Comparison of ENCODE assay signal across 8 cellular contexts in the genomic region with DNA sequence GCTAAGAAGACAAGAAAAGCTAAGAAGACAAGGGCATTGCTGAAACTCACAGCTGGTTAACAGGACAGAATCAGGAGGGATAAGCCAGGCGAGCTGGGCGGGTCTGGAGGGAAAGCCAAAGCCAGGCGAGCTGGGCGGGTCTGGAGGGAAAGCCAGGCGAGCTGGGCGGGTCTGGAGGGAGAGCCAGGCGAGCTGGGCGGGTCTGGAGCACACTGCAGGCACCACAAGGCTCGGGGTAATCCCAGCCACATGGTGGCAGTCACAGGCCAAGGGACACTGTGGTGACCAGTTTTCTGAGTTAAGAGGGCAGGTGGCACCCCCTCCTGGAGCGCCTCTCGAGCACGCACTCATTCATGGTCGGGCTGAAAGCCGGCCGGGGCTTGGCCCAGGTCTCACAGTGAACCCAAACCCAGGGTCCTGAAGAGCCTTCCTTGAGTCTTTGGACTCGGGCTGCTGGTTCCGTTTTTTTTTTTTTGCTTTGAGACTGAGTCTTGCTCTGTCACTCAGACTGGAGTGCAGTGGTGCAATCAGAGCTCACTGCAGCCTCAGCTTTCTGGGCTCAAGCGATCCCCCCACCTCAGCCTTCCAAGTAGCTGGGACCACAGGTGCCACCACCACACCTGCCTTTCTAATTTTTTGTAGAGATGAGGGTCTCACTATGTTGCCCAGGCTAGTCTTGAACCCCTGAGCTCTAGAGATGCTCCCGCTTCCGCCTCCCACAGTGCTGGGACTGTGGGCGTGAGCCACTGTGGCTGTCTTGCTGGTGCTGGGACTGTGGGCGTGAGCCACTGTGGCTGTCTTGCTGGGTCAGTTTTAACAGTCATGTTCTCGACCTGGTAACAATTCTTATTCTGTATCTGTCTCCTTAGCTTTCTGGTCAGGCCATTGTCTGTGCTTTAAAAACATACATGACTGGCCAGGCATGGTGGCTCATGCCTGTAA. TPM values are rescaled to one million over a fixed set of nuclear protein-coding genes. Genes with fewer than 3 reads are reported as not detected.
DNase-seq lines count a peak whose midpoint lies in the region; ATAC-seq and TF ChIP-seq lines count a peak whose summit lies in the region.

No MANE protein-coding gene starts in this region.

- no peaks in the 10 kb centered on the region for H3K27me3 Mint-ChIP-seq in activated naive CD8-positive, alpha-beta T cell treated with anti-CD3 and anti-CD28 coated beads, Interleukin-2, amount 50 U/mL, for 24 hours

- H3K4me3 ChIP-seq in right atrium auricular region: no peak overlapping the region

- H3K36me3 Mint-ChIP-seq in activated naive CD8-positive, alpha-beta T cell treated with anti-CD3 and anti-CD28 coated beads, Interleukin-2, amount 50 U/mL, for 24 hours (ENCODE audit: low read depth): peaks cover 39% of the 10 kb centered on the region

- peak overlapping the region; percentile 55 to 82 for H3K27ac ChIP-seq in right atrium auricular region

- no peak overlapping the region for H3K4me3 Mint-ChIP-seq in activated naive CD8-positive, alpha-beta T cell treated with anti-CD3 and anti-CD28 coated beads, Interleukin-2, amount 50 U/mL, for 24 hours

- H3K9me3 Mint-ChIP-seq in activated naive CD8-positive, alpha-beta T cell treated with anti-CD3 and anti-CD28 coated beads, Interleukin-2, amount 50 U/mL, for 24 hours: no peaks in the 10 kb centered on the region

- no peak overlapping the region for H3K27ac Mint-ChIP-seq in activated naive CD8-positive, alpha-beta T cell treated with anti-CD3 and anti-CD28 coated beads, Interleukin-2, amount 50 U/mL, for 24 hours

- no peaks in the 10 kb centered on the region for H3K4me1 Mint-ChIP-seq in activated naive CD8-positive, alpha-beta T cell treated with anti-CD3 and anti-CD28 coated beads, Interleukin-2, amount 50 U/mL, for 24 hours

- peak; percentile 30 for DNase-seq in stimulated activated CD4-positive, alpha-beta T cell treated with anti-CD3 and anti-CD28 coated beads, Interleukin-15, amount 100 ng/mL, for 24 hours
- DNase-seq in stimulated activated CD4-positive, alpha-beta T cell treated with anti-CD3 and anti-CD28 coated beads, Interleukin-2, amount 100 ng/mL, for 48 hours: no peak
- peak; percentile 84 for DNase-seq in NCI-H2227 (lab: John Stamatoyannopoulos, UW; ENCODE audit: unreplicated experiment)
- DNase-seq in activated naive CD8-positive, alpha-beta T cell treated with anti-CD3 and anti-CD28 coated beads, Interleukin-2, amount 50 U/mL, for 24 hours: peak; percentile 15
- peak; percentile 85 for DNase-seq in right atrium auricular region (ENCODE audit: low spot score)
- peak; percentile 74 for DNase-seq in retina
- no peak for DNase-seq in GOT3 (lab: John Stamatoyannopoulos, UW)

- H3K27me3 ChIP-seq in right atrium auricular region: no peaks in the 10 kb centered on the region

- no peaks in the 10 kb centered on the region for H3K9me3 ChIP-seq in right atrium auricular region

- peaks cover 0 to 28% of the 10 kb centered on the region in 2 donors for H3K4me1 ChIP-seq in right atrium auricular region

- H3K36me3 ChIP-seq in right atrium auricular region: peaks cover 83% of the 10 kb centered on the region

- peak; percentile 40 to 71 for TF ChIP-seq CTCF in right atrium auricular region (IDR thresholded peaks at IDR 0.05)

- peak; percentile 47 for ATAC-seq in activated naive CD8-positive, alpha-beta T cell treated with anti-CD3 and anti-CD28 coated beads, Interleukin-2, amount 50 U/mL, for 24 hours
- ATAC-seq in GM18907 (IDR thresholded peaks at IDR 0.05; ENCODE audit: unreplicated experiment): no peak

RNA-seq across cellular contexts. Expression of a gene that starts 40.2 kb away (rescaled TPM):
- 100 to 1,000 TPM; 411 to 457 TPM for total RNA-seq in right atrium auricular region

Comparison
In these comparisons a context has a peak if more than half of its experiments do, and no peak if none do; other contexts are left out.
1. DNase-seq: peak in stimulated activated CD4-positive, alpha-beta T cell treated with anti-CD3 and anti-CD28 coated beads, Interleukin-15, amount 100 ng/mL, for 24 hours (single experiment), NCI-H2227 (single experiment), activated naive CD8-positive, alpha-beta T cell treated with anti-CD3 and anti-CD28 coated beads, Interleukin-2, amount 50 U/mL, for 24 hours (single experiment), right atrium auricular region (single experiment) and retina (single experiment); none in stimulated activated CD4-positive, alpha-beta T cell treated with anti-CD3 and anti-CD28 coated beads, Interleukin-2, amount 100 ng/mL, for 48 hours (0 of 2) and GOT3 (single experiment).